In the genomic region with DNA sequence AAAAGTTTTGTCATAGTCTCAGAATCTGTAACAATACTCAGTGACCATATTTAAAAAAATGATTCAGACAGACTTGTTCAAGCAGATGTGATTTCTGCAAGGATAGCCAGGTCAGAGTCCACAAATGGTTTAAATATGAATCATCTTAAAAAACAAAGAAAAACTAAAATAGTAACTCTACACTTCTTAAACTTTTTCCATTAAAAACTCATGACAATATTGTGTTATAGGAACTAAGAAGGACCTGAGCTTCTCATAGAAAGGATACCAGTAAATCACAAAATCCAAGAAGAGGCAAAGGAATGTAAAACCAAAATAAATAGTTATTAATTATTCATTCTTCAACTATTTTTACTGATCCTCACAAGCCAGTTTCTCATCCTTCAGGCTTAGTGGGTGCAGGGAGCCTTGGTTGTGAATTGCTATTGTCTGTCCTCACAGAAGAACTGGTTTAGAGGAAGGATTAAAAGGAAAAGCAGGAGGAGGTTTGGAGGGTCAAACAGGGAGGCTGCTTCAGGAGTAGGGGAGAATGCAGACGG, we compare ENCODE assay signal across 1 cellular context.
TF ChIP-seq lines count a peak whose summit lies in the region.

No MANE protein-coding gene starts in this region.

TF ChIP-seq in GM23338, 12 proteins besides CTCF, POLR2A, EP300 and RAD21 (continued from another document):
- TF ChIP-seq ZNF462 (CRISPR knock-in tag; IDR thresholded peaks at IDR 0.05) (no peak), EZH2phosphoT487 (IDR thresholded peaks at IDR 0.05; ENCODE audit: unreplicated experiment) (no peak), STAT1 (IDR thresholded peaks at IDR 0.05; ENCODE audit: unreplicated experiment) (no peak), POLR2AphosphoS5 (IDR thresholded peaks at IDR 0.05; ENCODE audit: low read depth) (no peak), EZH2 (IDR thresholded peaks at IDR 0.05; ENCODE audit: low read depth, unreplicated experiment) (no peak), JUNB (IDR thresholded peaks at IDR 0.05; ENCODE audit: unreplicated experiment) (no peak), ZNF331 (CRISPR knock-in tag; IDR thresholded peaks at IDR 0.05; ENCODE audit: low read depth) (no peak), NANOG (IDR thresholded peaks at IDR 0.05; ENCODE audit: borderline replicate concordance) (no peak)
